8 cellular contexts compared by ENCODE assay signal in the genomic region with DNA sequence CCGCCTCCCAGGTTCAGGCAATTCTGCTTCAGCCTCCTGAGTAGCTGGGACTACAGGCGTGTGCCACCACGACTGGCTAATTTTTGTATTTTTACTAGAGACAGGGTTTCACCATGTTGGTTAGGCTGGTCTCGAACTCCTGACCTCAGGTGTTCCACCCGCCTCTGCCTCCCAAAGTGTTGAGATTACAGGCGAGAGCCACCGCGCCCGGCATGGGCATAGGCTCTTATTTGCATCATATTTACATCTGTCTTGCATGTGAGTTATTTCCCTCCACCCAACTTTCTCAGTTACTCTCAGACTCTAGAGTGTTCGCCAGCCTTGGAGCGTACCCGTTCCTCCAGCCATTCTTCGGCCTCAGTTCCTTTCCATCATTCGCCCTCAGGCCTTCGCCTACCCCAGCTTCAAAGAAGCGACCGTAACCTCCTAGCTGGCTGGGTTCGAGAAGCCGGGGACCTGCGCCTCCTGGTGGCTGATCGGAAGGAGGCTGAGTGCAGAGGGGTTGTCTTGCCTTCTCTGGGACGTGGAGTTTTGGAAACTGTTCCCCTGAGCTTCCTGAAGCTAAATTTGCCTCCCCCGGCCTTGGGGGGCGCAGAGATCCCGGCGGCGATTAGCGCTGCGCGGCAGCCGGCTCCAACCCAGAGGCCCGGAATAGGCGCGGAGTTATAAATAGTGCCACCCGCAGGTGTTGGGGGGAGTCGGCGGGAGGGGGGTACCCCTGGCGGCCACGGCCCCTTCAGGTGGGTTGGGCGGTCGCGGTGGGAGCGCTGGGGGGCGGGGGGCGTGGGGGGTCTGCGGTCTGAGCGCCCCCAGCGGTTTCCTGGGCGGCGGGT. TPM values are rescaled to one million over a fixed set of nuclear protein-coding genes. Genes with fewer than 3 reads are reported as not detected.
DNase-seq lines count a peak whose midpoint lies in the region; ATAC-seq and TF ChIP-seq lines count a peak whose summit lies in the region.

No MANE protein-coding gene starts in this region.

- no peaks in the 10 kb centered on the region for H3K9me3 ChIP-seq in SK-N-MC (ENCODE audit: low read depth, low read length)

- H3K9ac ChIP-seq in SK-N-MC (ENCODE audit: insufficient read length) (peak overlapping the region; percentile 40), rectal smooth muscle tissue (ENCODE audit: low read length) (peak overlapping the region; percentile 65)

- H3K4me3 ChIP-seq in SK-N-MC (peak overlapping the region; percentile 95), rectal smooth muscle tissue (ENCODE audit: low read length) (peak overlapping the region; percentile 88)

- DNase-seq in DMS 273 treated with DMSO at 0.1 percent for 48 hours (lab: John Stamatoyannopoulos, UW): peak; percentile 27
- DNase-seq in SK-N-MC (ENCODE audit: low read depth, low spot score): peak; percentile 79
- DNase-seq in activated naive CD8-positive, alpha-beta T cell treated with anti-CD3 and anti-CD28 coated beads, Interleukin-2, amount 10 ng/mL, durations not matched to agents 7 days and 5 days: peak; percentile 78
- DNase-seq in left cardiac atrium: peak; percentile 77

- peaks cover 8% of the 10 kb centered on the region for H3K4me1 ChIP-seq in rectal smooth muscle tissue (ENCODE audit: control insufficient read depth, insufficient read depth, low read length)

- intact Hi-C loops in left cardiac atrium (cut with DNase I): no loop called here

- TF ChIP-seq EP300 in Ishikawa (IDR thresholded peaks at IDR 0.05; ENCODE audit: borderline replicate concordance): no peak

- ATAC-seq in activated naive CD8-positive, alpha-beta T cell treated with anti-CD3 and anti-CD28 coated beads, Interleukin-2, amount 10 ng/mL, durations not matched to agents 7 days and 5 days (ENCODE audit: low read depth): peak; percentile 3
- ATAC-seq in left cardiac atrium: no peak
- no peak for ATAC-seq in HG02884 (IDR thresholded peaks at IDR 0.05; ENCODE audit: unreplicated experiment)
- ATAC-seq in HG02970 (IDR thresholded peaks at IDR 0.05; ENCODE audit: low FRiP score, unreplicated experiment): no peak

- H3K36me3 ChIP-seq in SK-N-MC (ENCODE audit: insufficient read depth, low read length) (no peaks in the 10 kb centered on the region), rectal smooth muscle tissue (ENCODE audit: control insufficient read depth, insufficient read depth, low read length) (no peaks in the 10 kb centered on the region)

- H3K27ac ChIP-seq in SK-N-MC (peak overlapping the region; percentile 95), rectal smooth muscle tissue (ENCODE audit: low read depth, low read length) (peak overlapping the region; percentile 96)

- TF ChIP-seq RAD21 in Ishikawa (IDR thresholded peaks at IDR 0.05; ENCODE audit: low read depth): peak; percentile 63

- H3K4me1 Mint-ChIP-seq in activated naive CD8-positive, alpha-beta T cell treated with anti-CD3 and anti-CD28 coated beads, Interleukin-2, amount 10 ng/mL, durations not matched to agents 7 days and 5 days: peaks cover 40% of the 10 kb centered on the region

- H3K9me3 Mint-ChIP-seq in activated naive CD8-positive, alpha-beta T cell treated with anti-CD3 and anti-CD28 coated beads, Interleukin-2, amount 10 ng/mL, durations not matched to agents 7 days and 5 days: no peaks in the 10 kb centered on the region

- peak overlapping the region; percentile 99 for H3K4me3 Mint-ChIP-seq in activated naive CD8-positive, alpha-beta T cell treated with anti-CD3 and anti-CD28 coated beads, Interleukin-2, amount 10 ng/mL, durations not matched to agents 7 days and 5 days

- H3K27me3 ChIP-seq in rectal smooth muscle tissue (ENCODE audit: control insufficient read depth, insufficient read depth, low read length): no peaks in the 10 kb centered on the region

- POLR2A ChIA-PET in activated naive CD8-positive, alpha-beta T cell treated with anti-CD3 and anti-CD28 coated beads, Interleukin-2, amount 10 ng/mL, durations not matched to agents 7 days and 5 days (lab: Charles Lee): interaction anchor here (0.7 to 3.8 kb wide), 10 partner anchors 13 to 86 kb away, joined by 3 to 30 read pairs (median 8); a partner anchor contains a TSS

- H3K27me3 Mint-ChIP-seq in activated naive CD8-positive, alpha-beta T cell treated with anti-CD3 and anti-CD28 coated beads, Interleukin-2, amount 10 ng/mL, durations not matched to agents 7 days and 5 days: no peaks in the 10 kb centered on the region

- peak overlapping the region; percentile 82 for H3K27ac Mint-ChIP-seq in activated naive CD8-positive, alpha-beta T cell treated with anti-CD3 and anti-CD28 coated beads, Interleukin-2, amount 10 ng/mL, durations not matched to agents 7 days and 5 days

- no peaks in the 10 kb centered on the region for H3K36me3 Mint-ChIP-seq in activated naive CD8-positive, alpha-beta T cell treated with anti-CD3 and anti-CD28 coated beads, Interleukin-2, amount 10 ng/mL, durations not matched to agents 7 days and 5 days

TF ChIP-seq in Ishikawa, 13 proteins besides CTCF, POLR2A, EP300 and RAD21:
- TF ChIP-seq, protein P1, sequence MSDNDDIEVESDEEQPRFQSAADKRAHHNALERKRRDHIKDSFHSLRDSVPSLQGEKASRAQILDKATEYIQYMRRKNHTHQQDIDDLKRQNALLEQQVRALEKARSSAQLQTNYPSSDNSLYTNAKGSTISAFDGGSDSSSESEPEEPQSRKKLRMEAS (IDR thresholded peaks at IDR 0.05): no peak
- TF ChIP-seq EGR1 (IDR thresholded peaks at IDR 0.05) (no peak), TCF12 (IDR thresholded peaks at IDR 0.05; ENCODE audit: low read depth) (no peak), YY1 (IDR thresholded peaks at IDR 0.05; ENCODE audit: low read depth) (no peak), FOXM1 (IDR thresholded peaks at IDR 0.05; ENCODE audit: borderline replicate concordance, low read depth) (no peak), TEAD4 (IDR thresholded peaks at IDR 0.05) (no peak), CREB1 (IDR thresholded peaks at IDR 0.05; ENCODE audit: low read depth) (no peak), ZBTB7A (IDR thresholded peaks at IDR 0.05; ENCODE audit: low read depth) (no peak), CEBPB (IDR thresholded peaks at IDR 0.05) (no peak), TAF1 (IDR thresholded peaks at IDR 0.05; ENCODE audit: low read depth) (no peak), NFIC (IDR thresholded peaks at IDR 0.05) (no peak)
- TF ChIP-seq, protein P2, sequence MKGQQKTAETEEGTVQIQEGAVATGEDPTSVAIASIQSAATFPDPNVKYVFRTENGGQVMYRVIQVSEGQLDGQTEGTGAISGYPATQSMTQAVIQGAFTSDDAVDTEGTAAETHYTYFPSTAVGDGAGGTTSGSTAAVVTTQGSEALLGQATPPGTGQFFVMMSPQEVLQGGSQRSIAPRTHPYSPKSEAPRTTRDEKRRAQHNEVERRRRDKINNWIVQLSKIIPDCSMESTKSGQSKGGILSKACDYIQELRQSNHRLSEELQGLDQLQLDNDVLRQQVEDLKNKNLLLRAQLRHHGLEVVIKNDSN (IDR thresholded peaks at IDR 0.05): no peak
- TF ChIP-seq, protein P3, sequence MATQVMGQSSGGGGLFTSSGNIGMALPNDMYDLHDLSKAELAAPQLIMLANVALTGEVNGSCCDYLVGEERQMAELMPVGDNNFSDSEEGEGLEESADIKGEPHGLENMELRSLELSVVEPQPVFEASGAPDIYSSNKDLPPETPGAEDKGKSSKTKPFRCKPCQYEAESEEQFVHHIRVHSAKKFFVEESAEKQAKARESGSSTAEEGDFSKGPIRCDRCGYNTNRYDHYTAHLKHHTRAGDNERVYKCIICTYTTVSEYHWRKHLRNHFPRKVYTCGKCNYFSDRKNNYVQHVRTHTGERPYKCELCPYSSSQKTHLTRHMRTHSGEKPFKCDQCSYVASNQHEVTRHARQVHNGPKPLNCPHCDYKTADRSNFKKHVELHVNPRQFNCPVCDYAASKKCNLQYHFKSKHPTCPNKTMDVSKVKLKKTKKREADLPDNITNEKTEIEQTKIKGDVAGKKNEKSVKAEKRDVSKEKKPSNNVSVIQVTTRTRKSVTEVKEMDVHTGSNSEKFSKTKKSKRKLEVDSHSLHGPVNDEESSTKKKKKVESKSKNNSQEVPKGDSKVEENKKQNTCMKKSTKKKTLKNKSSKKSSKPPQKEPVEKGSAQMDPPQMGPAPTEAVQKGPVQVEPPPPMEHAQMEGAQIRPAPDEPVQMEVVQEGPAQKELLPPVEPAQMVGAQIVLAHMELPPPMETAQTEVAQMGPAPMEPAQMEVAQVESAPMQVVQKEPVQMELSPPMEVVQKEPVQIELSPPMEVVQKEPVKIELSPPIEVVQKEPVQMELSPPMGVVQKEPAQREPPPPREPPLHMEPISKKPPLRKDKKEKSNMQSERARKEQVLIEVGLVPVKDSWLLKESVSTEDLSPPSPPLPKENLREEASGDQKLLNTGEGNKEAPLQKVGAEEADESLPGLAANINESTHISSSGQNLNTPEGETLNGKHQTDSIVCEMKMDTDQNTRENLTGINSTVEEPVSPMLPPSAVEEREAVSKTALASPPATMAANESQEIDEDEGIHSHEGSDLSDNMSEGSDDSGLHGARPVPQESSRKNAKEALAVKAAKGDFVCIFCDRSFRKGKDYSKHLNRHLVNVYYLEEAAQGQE (IDR thresholded peaks at IDR 0.05; ENCODE audit: low read depth): no peak

RNA-seq across cellular contexts. Expression of a gene that starts 3.6 kb away (rescaled TPM):
- 10 to 100 TPM; 41.4 to 48.4 TPM for total RNA-seq in activated naive CD8-positive, alpha-beta T cell treated with anti-CD3 and anti-CD28 coated beads, Interleukin-2, amount 10 ng/mL, durations not matched to agents 7 days and 5 days
- 10 to 100 TPM; 49.6 to 52.6 TPM for total RNA-seq in left cardiac atrium

RNA-seq across cellular contexts. Expression of a gene that starts 5.6 kb away (rescaled TPM):
- total RNA-seq in activated naive CD8-positive, alpha-beta T cell treated with anti-CD3 and anti-CD28 coated beads, Interleukin-2, amount 10 ng/mL, durations not matched to agents 7 days and 5 days: 1 to 10 TPM; 1.1 to 1.9 TPM
- total RNA-seq in left cardiac atrium: not detected

RNA-seq across cellular contexts. Expression of a gene that starts 15.9 kb away (rescaled TPM):
- total RNA-seq in activated naive CD8-positive, alpha-beta T cell treated with anti-CD3 and anti-CD28 coated beads, Interleukin-2, amount 10 ng/mL, durations not matched to agents 7 days and 5 days: 10 to 100 TPM; 46.2 to 48.9 TPM
- total RNA-seq in left cardiac atrium: 10 to 100 TPM; 25.9 to 30.8 TPM

RNA-seq across cellular contexts. Expression of a gene that starts 24.6 kb away (rescaled TPM):
- 100 to 1,000 TPM; 112 to 114 TPM for total RNA-seq in activated naive CD8-positive, alpha-beta T cell treated with anti-CD3 and anti-CD28 coated beads, Interleukin-2, amount 10 ng/mL, durations not matched to agents 7 days and 5 days
- 10 to 100 TPM; 26.9 to 33.8 TPM for total RNA-seq in left cardiac atrium

RNA-seq across cellular contexts. Expression of a gene that starts 28.5 kb away (rescaled TPM):
- 10 to 100 TPM; 67.4 to 72.3 TPM for total RNA-seq in activated naive CD8-positive, alpha-beta T cell treated with anti-CD3 and anti-CD28 coated beads, Interleukin-2, amount 10 ng/mL, durations not matched to agents 7 days and 5 days
- total RNA-seq in left cardiac atrium: 100 to 1,000 TPM in 1 of 2 donors, 10 to 100 TPM in 1; 88.7 to 102 TPM

Comparison
In these comparisons a context has a peak if more than half of its experiments do, and no peak if none do; other contexts are left out.
1. DNase-seq: peak in every context shown above with its lines; median percentile 79 in SK-N-MC; 78 in activated naive CD8-positive, alpha-beta T cell treated with anti-CD3 and anti-CD28 coated beads, Interleukin-2, amount 10 ng/mL, durations not matched to agents 7 days and 5 days; 77 in left cardiac atrium; 27 in DMS 273 treated with DMSO at 0.1 percent for 48 hours.